Comparison of ENCODE assay signal across 7 cellular contexts in genomic region chr19:35495107-35496064, GRCh38. TPM values are rescaled to one million over a fixed set of nuclear protein-coding genes. Genes with fewer than 3 reads are reported as not detected.
DNase-seq lines count a peak whose midpoint lies in the region; ATAC-seq and TF ChIP-seq lines count a peak whose summit lies in the region.

No MANE protein-coding gene starts in this region.

- intact Hi-C loops in right cardiac atrium (cut with DNase I), result loop anchor here in 3 of 4 donors (2.0 to 10.0 kb wide), 3 partner anchors 141 to 221 kb away; partner anchors contain the start of gene FFAR3 (in 1 of the 3)

- peak; percentile 65 for DNase-seq in GM06990 (ENCODE audit: extremely low read depth, insufficient read length)
- peak; percentile 86 for DNase-seq in Karpas-422
- peak; percentile 25 for DNase-seq in T-helper 22 cell (ENCODE audit: low read depth)
- peak in 46 of 56 donors; percentile 2 to 64 (median 32) for DNase-seq in amygdala (lab: John Stamatoyannopoulos, UW)
- peak; percentile 61 to 82 (median 82) for DNase-seq in right cardiac atrium

- ATAC-seq in right cardiac atrium, result peak; percentile 85 to 90
- ATAC-seq in GM21825 (IDR thresholded peaks at IDR 0.05; ENCODE audit: unreplicated experiment), result no peak

- peak overlapping the region; percentile 39; the same call in 1 of the 2 replicates for H2AFZ ChIP-seq in Karpas-422 (ENCODE audit: low read length)

- WGBS in right cardiac atrium, result 25% methylated on average over 30 of the region's 30 CpGs

- peak overlapping the region; percentile 42 for H3K4me2 ChIP-seq in Karpas-422 (ENCODE audit: low read depth, low read length, poor library complexity, severe bottlenecking)
- H3K4me2 ChIP-seq in skeletal muscle satellite cell (ENCODE audit: low read length), result peak overlapping the region; percentile 44

- H3K4me1 ChIP-seq in Karpas-422 (ENCODE audit: low read length) (peaks cover 15% of the 10 kb centered on the region), right cardiac atrium (ENCODE audit: control insufficient read depth, insufficient read depth, low read length) (no peaks in the 10 kb centered on the region), skeletal muscle satellite cell (ENCODE audit: control insufficient read depth, insufficient read depth, low read length) (no peaks in the 10 kb centered on the region)

- H3K4me3 ChIP-seq in GM06990 (replicated peaks; ENCODE audit: low read depth, low read length) (no peak overlapping the region), Karpas-422 (ENCODE audit: low read length) (peak overlapping the region; percentile 24; the same call in 1 of the 2 replicates), right cardiac atrium (ENCODE audit: low read length) (no peak overlapping the region), skeletal muscle satellite cell (ENCODE audit: low read length) (peak overlapping the region; percentile 11)

- no peaks in the 10 kb centered on the region for H3K36me3 ChIP-seq in GM06990 (ENCODE audit: control insufficient read depth, insufficient read depth, low read length)
- no peaks in the 10 kb centered on the region for H3K36me3 ChIP-seq in Karpas-422 (ENCODE audit: insufficient read depth, low read length)
- no peaks in the 10 kb centered on the region for H3K36me3 ChIP-seq in skeletal muscle satellite cell (ENCODE audit: insufficient read depth, low read length)

- H3K27ac ChIP-seq in Karpas-422 (ENCODE audit: low read length), result no peak overlapping the region
- H3K27ac ChIP-seq in right cardiac atrium (ENCODE audit: low read length), result no peak overlapping the region

- no peaks in the 10 kb centered on the region for H3K9me2 ChIP-seq in Karpas-422 (replicated peaks; ENCODE audit: insufficient read depth, low read length)

- H3K9ac ChIP-seq in Karpas-422 (ENCODE audit: low read length), result peak overlapping the region; percentile 13
- no peak overlapping the region for H3K9ac ChIP-seq in skeletal muscle satellite cell (ENCODE audit: low read depth, low read length)

- H4K20me1 ChIP-seq in Karpas-422 (ENCODE audit: insufficient read depth, low read depth, low read length), result no peaks in the 10 kb centered on the region

- no peaks in the 10 kb centered on the region for H3K79me2 ChIP-seq in Karpas-422 (ENCODE audit: low read length)

- H3K27me3 ChIP-seq in GM06990 (replicated peaks; ENCODE audit: control insufficient read depth, insufficient read depth, low read length) (no peaks in the 10 kb centered on the region; the same call in 1 of the 2 replicates), Karpas-422 (ENCODE audit: low read length) (no peaks in the 10 kb centered on the region), right cardiac atrium (ENCODE audit: control insufficient read depth, insufficient read depth) (no peaks in the 10 kb centered on the region), skeletal muscle satellite cell (ENCODE audit: control insufficient read depth, insufficient read depth, low read length) (peaks cover 54% of the 10 kb centered on the region)

- peak; percentile 99 for TF ChIP-seq CTCF in GM06990 (IDR thresholded peaks at IDR 0.05; ENCODE audit: insufficient read depth, low read length, poor library complexity, severe bottlenecking)

- H3K9me3 ChIP-seq in Karpas-422 (ENCODE audit: low read length) (no peaks in the 10 kb centered on the region), right cardiac atrium (ENCODE audit: control insufficient read depth, low read length) (no peaks in the 10 kb centered on the region), skeletal muscle satellite cell (replicated peaks; ENCODE audit: low read length) (no peaks in the 10 kb centered on the region)

RNA-seq across cellular contexts. Expression of gene KRTDAP, which starts 5.1 kb away (rescaled TPM):
- not detected in 2 replicates for total RNA-seq in Karpas-422 (2014; rRNA removed; shearing (Covaris generic); ENCODE audit: low replicate concordance)
- not detected for total RNA-seq in right cardiac atrium
- 0.29 TPM for polyA plus RNA-seq in right cardiac atrium
- not detected in 2 replicates for total RNA-seq in skeletal muscle satellite cell (2012; rRNA removed)

RNA-seq across cellular contexts. Expression of gene DMKN, which starts 18.1 kb away (rescaled TPM):
- total RNA-seq in Karpas-422 (2014; rRNA removed; shearing (Covaris generic); ENCODE audit: low replicate concordance), result 5.0 and 9.3 TPM in 2 replicates
- total RNA-seq in right cardiac atrium, result 10 to 100 TPM in 3 of 4 donors, 1 to 10 TPM in 1; 9.1 to 23.4 (median 15.7) TPM
- 22.8 TPM for polyA plus RNA-seq in right cardiac atrium
- 9.4 and 14.4 TPM in 2 replicates for total RNA-seq in skeletal muscle satellite cell (2012; rRNA removed)

RNA-seq across cellular contexts. Expression of gene SBSN, which starts 32.7 kb away (rescaled TPM):
- total RNA-seq in Karpas-422 (2014; rRNA removed; shearing (Covaris generic); ENCODE audit: low replicate concordance), result 0.25 TPM in 1 of 2 replicates, not detected in the other
- not detected for total RNA-seq in right cardiac atrium
- not detected for polyA plus RNA-seq in right cardiac atrium
- 7.4 and 20.3 TPM in 2 replicates for total RNA-seq in skeletal muscle satellite cell (2012; rRNA removed)

RNA-seq across cellular contexts. Expression of gene GAPDHS, which starts 37.9 kb away (rescaled TPM):
- not detected in 2 replicates for total RNA-seq in Karpas-422 (2014; rRNA removed; shearing (Covaris generic); ENCODE audit: low replicate concordance)
- not detected for total RNA-seq in right cardiac atrium
- polyA plus RNA-seq in right cardiac atrium, result not detected
- total RNA-seq in skeletal muscle satellite cell (2012; rRNA removed), result not detected in 2 replicates

RNA-seq across cellular contexts. Expression of gene FFAR2, which starts 47.3 kb away (rescaled TPM):
- total RNA-seq in Karpas-422 (2014; rRNA removed; shearing (Covaris generic); ENCODE audit: low replicate concordance), result not detected in 2 replicates
- under 1 TPM in 3 of 4 donors, not detected in 1; 0.28 to 0.63 (median 0.44) TPM for total RNA-seq in right cardiac atrium
- 0.11 TPM for polyA plus RNA-seq in right cardiac atrium
- not detected in 2 replicates for total RNA-seq in skeletal muscle satellite cell (2012; rRNA removed)

Comparison
In these comparisons a context has a peak if more than half of its experiments do, and no peak if none do; other contexts are left out.
1. DNase-seq: peak in every context shown above with its lines; median percentile 86 in Karpas-422; 82 in right cardiac atrium; 65 in GM06990; 32 in amygdala; 25 in T-helper 22 cell.
2. H3K4me3 ChIP-seq: peak in Karpas-422 (single experiment) and skeletal muscle satellite cell (single experiment); none in GM06990 (single experiment) and right cardiac atrium (single experiment).